8 cellular contexts compared by ENCODE assay signal in genomic region chr15:48855501-48856440, GRCh38. TPM values are rescaled to one million over a fixed set of nuclear protein-coding genes. Genes with fewer than 3 reads are reported as not detected.
DNase-seq lines count a peak whose midpoint lies in the region; ATAC-seq and TF ChIP-seq lines count a peak whose summit lies in the region.

No MANE protein-coding gene starts in this region.

- no peaks in the 10 kb centered on the region for H3K79me2 ChIP-seq in neural progenitor cell (ENCODE audit: low read depth)

- H3K4me2 ChIP-seq in neural progenitor cell = no peak overlapping the region

- no peak for ATAC-seq in GM18511 (IDR thresholded peaks at IDR 0.05; ENCODE audit: unreplicated experiment)
- no peak for ATAC-seq in GM21825 (IDR thresholded peaks at IDR 0.05; ENCODE audit: unreplicated experiment)
- ATAC-seq in HG02970 (IDR thresholded peaks at IDR 0.05; ENCODE audit: low FRiP score, unreplicated experiment) = no peak

- H4K20me1 ChIP-seq in neural progenitor cell (ENCODE audit: low read depth) = no peaks in the 10 kb centered on the region

- no peaks in the 10 kb centered on the region for H3K9me3 ChIP-seq in endodermal cell (ENCODE audit: control insufficient read depth, low read length)
- no peaks in the 10 kb centered on the region for H3K9me3 ChIP-seq in neural progenitor cell (ENCODE audit: low read depth)

- H3K4me1 Mint-ChIP-seq in endodermal cell = peaks cover 18% of the 10 kb centered on the region
- peaks cover 15% of the 10 kb centered on the region for H3K4me1 Mint-ChIP-seq in neural progenitor cell

- H3F3A ChIP-seq in neural progenitor cell (ENCODE audit: low read depth) = no peaks in the 10 kb centered on the region

- H3K4me1 ChIP-seq in endodermal cell (ENCODE audit: control insufficient read depth, insufficient read depth, low read length) (no peaks in the 10 kb centered on the region), neural progenitor cell (peaks cover 13% of the 10 kb centered on the region)

- H3K27ac Mint-ChIP-seq in endodermal cell (no peak overlapping the region), neural progenitor cell (no peak overlapping the region)

- WGBS in endodermal cell (ENCODE audit: insufficient coverage in 1 of 2, insufficient read length in 1 of 2), 2 experiments = 44 to 46% methylated on average over 5 to 6 of the region's 6 CpGs

- H3K4me3 Mint-ChIP-seq in endodermal cell (no peak overlapping the region), neural progenitor cell (no peak overlapping the region)

- H3K27ac ChIP-seq in endodermal cell (ENCODE audit: low read depth, low read length) = no peak overlapping the region
- no peak overlapping the region for H3K27ac ChIP-seq in neural progenitor cell

- H3K9me3 Mint-ChIP-seq in endodermal cell = no peaks in the 10 kb centered on the region
- peaks cover 2% of the 10 kb centered on the region for H3K9me3 Mint-ChIP-seq in neural progenitor cell

- H3K36me3 Mint-ChIP-seq in endodermal cell (ENCODE audit: low read depth) (no peaks in the 10 kb centered on the region), neural progenitor cell (no peaks in the 10 kb centered on the region)

- H3K4me3 ChIP-seq in endodermal cell (ENCODE audit: low read length) (no peak overlapping the region), neural progenitor cell (no peak overlapping the region)

- TF ChIP-seq CTCF in endodermal cell (conservative IDR thresholded peaks at IDR 0.05) (peak; percentile 73), neural progenitor cell (IDR thresholded peaks at IDR 0.05) (peak; percentile 50)

- no peaks in the 10 kb centered on the region for H3K36me3 ChIP-seq in endodermal cell (ENCODE audit: control insufficient read depth, insufficient read depth, low read length)
- H3K36me3 ChIP-seq in neural progenitor cell = no peaks in the 10 kb centered on the region

- H3K27me3 ChIP-seq in endodermal cell (ENCODE audit: control insufficient read depth, insufficient read depth, low read length, poor library complexity, severe bottlenecking) (no peaks in the 10 kb centered on the region), neural progenitor cell (no peaks in the 10 kb centered on the region)

- DNase-seq in Daoy (ENCODE audit: low read depth) = peak; percentile 48
- DNase-seq in NCI-H146 treated with DMSO at 0.1 percent for 48 hours (lab: John Stamatoyannopoulos, UW; ENCODE audit: unreplicated experiment) = peak; percentile 8
- DNase-seq in endodermal cell = peak; percentile 63
- DNase-seq in neural progenitor cell (ENCODE audit: low spot score) = peak; percentile 22
- no peak for DNase-seq in DMS79 (lab: John Stamatoyannopoulos, UW)

- peak overlapping the region; percentile 88 for H2AFZ ChIP-seq in neural progenitor cell (replicated peaks)

- no peak overlapping the region for H3K9ac ChIP-seq in endodermal cell (ENCODE audit: extremely low read depth, low read length, poor library complexity, severe bottlenecking)
- H3K9ac ChIP-seq in neural progenitor cell = no peak overlapping the region

- peaks cover 1% of the 10 kb centered on the region for H3K27me3 Mint-ChIP-seq in endodermal cell (ENCODE audit: insufficient read depth)
- H3K27me3 Mint-ChIP-seq in neural progenitor cell (ENCODE audit: insufficient read depth, low read depth) = no peaks in the 10 kb centered on the region

RNA-seq across cellular contexts. Expression of gene EID1, which starts 22.2 kb away (rescaled TPM):
- 197 and 267 TPM in 2 replicates for total RNA-seq in Daoy (2014; rRNA removed; shearing (Covaris generic))
- total RNA-seq in endodermal cell (100 to 1,000 TPM; 108 to 119 TPM), neural progenitor cell (ENCODE audit: low replicate concordance) (205 and 292 TPM in 2 replicates)
- 238 TPM for polyA plus RNA-seq in endodermal cell (2013, experiment 1 of 2)
- 221 TPM for polyA plus RNA-seq in endodermal cell (2013, experiment 2 of 2)

RNA-seq across cellular contexts. Expression of gene CEP152, which starts 44.9 kb away (rescaled TPM):
- total RNA-seq in Daoy (2014; rRNA removed; shearing (Covaris generic)) = 15.4 and 22.9 TPM in 2 replicates
- total RNA-seq in endodermal cell (10 to 100 TPM; 12.3 to 19.1 TPM), neural progenitor cell (ENCODE audit: low replicate concordance) (23.5 and 191 TPM in 2 replicates)
- 12.5 TPM for polyA plus RNA-seq in endodermal cell (2013, experiment 1 of 2)
- polyA plus RNA-seq in endodermal cell (2013, experiment 2 of 2) = 12.8 TPM
